In genomic region chr6:7110092-7110792, GRCh38 we compare ENCODE assay signal across 8 cellular contexts. TPM values are rescaled to one million over a fixed set of nuclear protein-coding genes. Genes with fewer than 3 reads are reported as not detected.
DNase-seq lines count a peak whose midpoint lies in the region; ATAC-seq and TF ChIP-seq lines count a peak whose summit lies in the region.

No MANE protein-coding gene starts in this region.

- TF ChIP-seq CTCF in Caco-2 (IDR thresholded peaks at IDR 0.05; ENCODE audit: insufficient read depth in 1 of 2, low read depth in 1 of 2, low read length in 1 of 2, severe bottlenecking in 1 of 2, unreplicated experiment in 1 of 2) (no peak), OCI-LY1 (IDR thresholded peaks at IDR 0.05; ENCODE audit: low read length) (no peak), neutrophil (IDR thresholded peaks at IDR 0.05) (no peak)

- H3K4me3 ChIP-seq in Caco-2 (ENCODE audit: low read depth, low read length) (peak overlapping the region; percentile 63), OCI-LY1 (ENCODE audit: low read depth, low read length, poor library complexity, severe bottlenecking) (peak overlapping the region; percentile 88), duodenal mucosa (ENCODE audit: low read depth in 1 of 2, low read length in 2 of 2) (peak overlapping the region; percentile 96 to 100), neutrophil (ENCODE audit: low read depth in 1 of 2, low read length in 1 of 2) (peak overlapping the region; percentile 93 to 98)

- no peaks in the 10 kb centered on the region for H3K36me3 ChIP-seq in Caco-2 (ENCODE audit: control insufficient read depth, insufficient read depth, low read length)
- no peaks in the 10 kb centered on the region for H3K36me3 ChIP-seq in OCI-LY1 (ENCODE audit: insufficient read depth, low read length)
- no peaks in the 10 kb centered on the region for H3K36me3 ChIP-seq in duodenal mucosa (ENCODE audit: control insufficient read depth in 1 of 2, insufficient read depth in 2 of 2, low read length in 2 of 2)
- no peaks in the 10 kb centered on the region for H3K36me3 ChIP-seq in neutrophil

- H3K27me3 Mint-ChIP-seq in Caco-2 (ENCODE audit: insufficient read depth, unreplicated experiment) = no peaks in the 10 kb centered on the region

- no peaks in the 10 kb centered on the region for H3K27me3 ChIP-seq in Caco-2 (replicated peaks; ENCODE audit: control insufficient read depth, insufficient read depth, low read length)
- H3K27me3 ChIP-seq in OCI-LY1 (ENCODE audit: insufficient read depth, low read length) = no peaks in the 10 kb centered on the region
- no peaks in the 10 kb centered on the region for H3K27me3 ChIP-seq in duodenal mucosa (ENCODE audit: control insufficient read depth in 1 of 2, insufficient read depth in 2 of 2, low read length in 2 of 2)
- no peaks in the 10 kb centered on the region for H3K27me3 ChIP-seq in neutrophil

- TF ChIP-seq POLR2A in erythroblast (IDR thresholded peaks at IDR 0.05; ENCODE audit: low read length) = no peak

- POLR2A ChIA-PET in Caco-2 (lab: Charles Lee) = no interaction called here

- no peaks in the 10 kb centered on the region for H3K9me2 ChIP-seq in OCI-LY1 (ENCODE audit: low read depth, low read length)

- H3K79me2 ChIP-seq in OCI-LY1 (ENCODE audit: insufficient read depth, low read length) = peaks cover 15% of the 10 kb centered on the region

- H3K27ac ChIP-seq in OCI-LY1 (ENCODE audit: low read depth, low read length, poor library complexity, severe bottlenecking) (no peak overlapping the region), duodenal mucosa (ENCODE audit: low read depth, low read length) (no peak overlapping the region), neutrophil (peak overlapping the region; percentile 87)

- DNase-seq in Caco-2 (no peak), erythroblast (lab: John Stamatoyannopoulos, UW) (no peak), COLO829 (ENCODE audit: low spot score) (no peak)

- peak overlapping the region; percentile 74 for H3K4me2 ChIP-seq in OCI-LY1 (ENCODE audit: low read length)

- H3K4me1 ChIP-seq in Caco-2 (peaks cover 27% of the 10 kb centered on the region), OCI-LY1 (ENCODE audit: insufficient read depth, low read length, severe bottlenecking) (peaks cover 71% of the 10 kb centered on the region), duodenal mucosa (ENCODE audit: control insufficient read depth in 1 of 2, insufficient read depth in 2 of 2, low read length in 2 of 2) (peaks cover 39 to 59% of the 10 kb centered on the region in 2 donors), neutrophil (ENCODE audit: control insufficient read depth in 1 of 2, insufficient read depth in 1 of 2, low read depth in 1 of 2, low read length in 1 of 2) (peaks cover 55 to 57% of the 10 kb centered on the region in 2 experiments)

- peak overlapping the region; percentile 89; the same call in 1 of the 2 replicates for H3K9ac ChIP-seq in OCI-LY1 (ENCODE audit: low read length)
- peak overlapping the region; percentile 52 to 85 for H3K9ac ChIP-seq in duodenal mucosa (ENCODE audit: low read depth in 1 of 2, low read length in 2 of 2)

- ATAC-seq in HG03025 (IDR thresholded peaks at IDR 0.05; ENCODE audit: low FRiP score, unreplicated experiment) (no peak), HG02973 (IDR thresholded peaks at IDR 0.05; ENCODE audit: unreplicated experiment) (no peak)

- H3F3A ChIP-seq in OCI-LY1 (ENCODE audit: insufficient read depth, low read length) = 0 out of 2 replicates have a peak, but pooled peaks cover 4% of the 10 kb centered on the region

- H4K20me1 ChIP-seq in OCI-LY1 (ENCODE audit: insufficient read depth, low read length) = no peaks in the 10 kb centered on the region

- peaks cover 7% of the 10 kb centered on the region for H3K36me3 Mint-ChIP-seq in Caco-2 (ENCODE audit: insufficient read depth, unreplicated experiment)

- intact Hi-C loops in Caco-2 (cut with micrococcal nuclease; ENCODE audit: unreplicated experiment) = loop anchor here (10.0 kb wide), 1 partner anchor 385 kb away; no protein-coding TSS in a partner anchor

- H3K4me1 Mint-ChIP-seq in Caco-2 (ENCODE audit: low read depth, unreplicated experiment) = peaks cover 19% of the 10 kb centered on the region

- CTCF ChIA-PET in Caco-2 (lab: Charles Lee) = no interaction called here

- H3K9me3 Mint-ChIP-seq in Caco-2 (ENCODE audit: unreplicated experiment) = no peaks in the 10 kb centered on the region

- H2AFZ ChIP-seq in OCI-LY1 (ENCODE audit: low read length) = no peak overlapping the region

- peak overlapping the region; percentile 68 for H3K4me3 Mint-ChIP-seq in Caco-2 (ENCODE audit: unreplicated experiment)

- no TSS peak for BruUV-seq in Caco-2 (replicated peaks; lab: Mats Ljungman, UMichigan)

- H3K9me3 ChIP-seq in Caco-2 (no peaks in the 10 kb centered on the region), OCI-LY1 (ENCODE audit: low read length) (no peaks in the 10 kb centered on the region), duodenal mucosa (ENCODE audit: control insufficient read depth in 1 of 2, low read length in 2 of 2) (no peaks in the 10 kb centered on the region), neutrophil (no peaks in the 10 kb centered on the region)

- H3K27ac Mint-ChIP-seq in Caco-2 (ENCODE audit: unreplicated experiment) = no peak overlapping the region

RNA-seq across cellular contexts. Expression of gene RREB1, which starts 2.5 kb away (rescaled TPM):
- 48.6 and 51.1 TPM in 2 replicates for total RNA-seq in Caco-2 (2022)
